Comparison of ENCODE assay signal across 8 cellular contexts in genomic region chr3:183824761-183825379, GRCh38. TPM values are rescaled to one million over a fixed set of nuclear protein-coding genes. Genes with fewer than 3 reads are reported as not detected.
A peak's percentile ranks its signal among the peaks of the same experiment; 100 is the strongest.
DNase-seq lines count a peak whose midpoint lies in the region; ATAC-seq and TF ChIP-seq lines count a peak whose summit lies in the region.

No MANE protein-coding gene starts in this region.

- H3K27ac Mint-ChIP-seq in CD4-positive, alpha-beta T cell: no peak overlapping the region

- H3K4me3 ChIP-seq in body of pancreas (peak overlapping the region; percentile 1 to 60), spleen (peak overlapping the region; percentile 53 to 80 (median 58))

- H3K4me1 ChIP-seq in body of pancreas: peaks cover 29% of the 10 kb centered on the region
- H3K4me1 ChIP-seq in spleen: peaks cover 13 to 28% (median 21%) of the 10 kb centered on the region in 6 donors

- no peak for TF ChIP-seq CTCF in CD4-positive, alpha-beta T cell (IDR thresholded peaks at IDR 0.05)
- TF ChIP-seq CTCF in body of pancreas (IDR thresholded peaks at IDR 0.05) (peak in 1 of 7 experiments; percentile 9), spleen (IDR thresholded peaks at IDR 0.05 in 8 of 11, conservative IDR thresholded peaks at IDR 0.05 in 3 of 11) (no peak)

- H3K27me3 Mint-ChIP-seq in CD4-positive, alpha-beta T cell: no peaks in the 10 kb centered on the region

- H3K9me3 Mint-ChIP-seq in CD4-positive, alpha-beta T cell: no peaks in the 10 kb centered on the region

- peaks cover 20% of the 10 kb centered on the region for H3K4me1 Mint-ChIP-seq in CD4-positive, alpha-beta T cell (ENCODE audit: low read depth)

- peaks cover 21% of the 10 kb centered on the region for H3K36me3 Mint-ChIP-seq in CD4-positive, alpha-beta T cell (ENCODE audit: low read depth)

- WGBS in body of pancreas, 2 donors: 2 to 3% methylated on average over 5 to 70 of the region's 74 CpGs
- WGBS in spleen, 5 donors: 0 to 3% (median 1%) methylated on average over 12 to 74 of the region's 74 CpGs

- DNase-seq in CD4-positive, alpha-beta T cell: peak in 1 of 10 experiments; percentile 36
- DNase-seq in NCI-H345 treated with DMSO at 0.1 percent for 48 hours (lab: John Stamatoyannopoulos, UW; ENCODE audit: unreplicated experiment) (peak; percentile 25), body of pancreas (peak in 3 of 4 donors; percentile 22 to 48 (median 25)), iPS-NIHi11 (ENCODE audit: low spot score) (peak; percentile 73), spleen (peak; percentile 77)

- peaks cover 0 to 2% of the 10 kb centered on the region in 2 donors for H3K36me3 ChIP-seq in body of pancreas (replicated peaks in 1 of 2; ENCODE audit: insufficient read depth in 1 of 2, low read depth in 2 of 2)
- H3K36me3 ChIP-seq in spleen: peaks cover 0 to 26% (median 8%) of the 10 kb centered on the region in 6 donors

- POLR2A ChIA-PET in CD4-positive, alpha-beta T cell (lab: Charles Lee): interaction anchor here (1.3 to 2.1 kb wide), 3 partner anchors 8 to 60 kb away, joined by 3 to 5 read pairs (median 5); partner anchors contain the start of gene PARL

- no peaks in the 10 kb centered on the region for H3K27me3 ChIP-seq in CD4-positive, alpha-beta T cell (ENCODE audit: control insufficient read depth, insufficient read depth, low read length)
- H3K27me3 ChIP-seq in body of pancreas (no peaks in the 10 kb centered on the region), spleen (replicated peaks in 1 of 7) (peaks cover 0 to 14% (median 0%) of the 10 kb centered on the region in 7 donors)

- intact Hi-C loops in CD4-positive, alpha-beta T cell (cut with DNase I, micrococcal nuclease): no loop called here
- intact Hi-C loops in body of pancreas (cut with DNase I) (no loop called here), spleen (cut with DNase I; ENCODE audit: low total_unique reads) (no loop called here)

- no peaks in the 10 kb centered on the region for H3K9me3 ChIP-seq in CD4-positive, alpha-beta T cell (ENCODE audit: control insufficient read depth, low read length)
- H3K9me3 ChIP-seq in body of pancreas (no peaks in the 10 kb centered on the region), spleen (no peaks in the 10 kb centered on the region)

- peak in 1 of 3 donors; percentile 14 for TF ChIP-seq POLR2A in body of pancreas (IDR thresholded peaks at IDR 0.05)
- TF ChIP-seq POLR2A in spleen (IDR thresholded peaks at IDR 0.05): no peak

- CTCF ChIA-PET in CD4-positive, alpha-beta T cell (lab: Charles Lee): interaction anchor here (1.5 to 2.9 kb wide), 2 partner anchors 60 to 61 kb away, joined by 3 to 10 read pairs; partner anchors contain the start of gene PARL

- ATAC-seq in CD4-positive, alpha-beta T cell (ENCODE audit: poor library complexity): peak; percentile 30
- ATAC-seq in GM19463 (IDR thresholded peaks at IDR 0.05; ENCODE audit: unreplicated experiment) (peak; percentile 37), body of pancreas (peak; percentile 45), GM18858 (IDR thresholded peaks at IDR 0.05; ENCODE audit: unreplicated experiment) (no peak), GM21515 (IDR thresholded peaks at IDR 0.05; ENCODE audit: unreplicated experiment) (no peak)

- no peak overlapping the region for H3K27ac ChIP-seq in CD4-positive, alpha-beta T cell (ENCODE audit: low read depth, low read length)
- H3K27ac ChIP-seq in body of pancreas (peak overlapping the region; percentile 12 to 69 (median 56)), spleen (peak overlapping the region in 2 of 8 donors; percentile 27 to 45)

- H3K4me3 Mint-ChIP-seq in CD4-positive, alpha-beta T cell: peak overlapping the region; percentile 81

RNA-seq across cellular contexts. Expression of gene MAP6D1, which starts 0.5 kb away (rescaled TPM):
- total RNA-seq in CD4-positive, alpha-beta T cell: 1 to 10 TPM; 1.1 to 1.6 TPM
- total RNA-seq in body of pancreas (1 to 10 TPM in 1 of 2 donors, under 1 TPM in 1; 0.99 to 7.0 TPM), spleen (1 to 10 TPM in 6 of 7 donors, not detected in 1; 1.2 to 3.1 (median 1.8) TPM)
- polyA plus RNA-seq in spleen: 1 to 10 TPM in 1 of 3 donors, under 1 TPM in 2; 0.77 to 2.1 (median 0.99) TPM

RNA-seq across cellular contexts. Expression of gene PARL, which starts 59.8 kb away (rescaled TPM):
- 10 to 100 TPM; 36.9 to 40.0 TPM for total RNA-seq in CD4-positive, alpha-beta T cell
- total RNA-seq in body of pancreas (10 to 100 TPM; 25.4 to 34.6 TPM), spleen (10 to 100 TPM; 34.5 to 70.3 (median 50.6) TPM)
- 100 to 1,000 TPM in 1 of 3 donors, 10 to 100 TPM in 2; 81.7 to 119 (median 88.9) TPM for polyA plus RNA-seq in spleen

Comparison
In these comparisons a context has a peak if more than half of its experiments do, and no peak if none do; other contexts are left out.
1. ATAC-seq: peak in CD4-positive, alpha-beta T cell (single experiment), GM19463 (single experiment) and body of pancreas (single experiment); none in GM18858 (single experiment) and GM21515 (single experiment).